8 cellular contexts compared by ENCODE assay signal in genomic region chr1:33349081-33349759, GRCh38. TPM values are rescaled to one million over a fixed set of nuclear protein-coding genes. Genes with fewer than 3 reads are reported as not detected.
DNase-seq lines count a peak whose midpoint lies in the region; ATAC-seq and TF ChIP-seq lines count a peak whose summit lies in the region.

No MANE protein-coding gene starts in this region.

- H3K27me3 Mint-ChIP-seq in activated T-cell treated with anti-CD3 and anti-CD28 coated beads, Interleukin-2, amount 50 U/mL, for 72 hours (ENCODE audit: low read depth): no peaks in the 10 kb centered on the region

- H3K27ac ChIP-seq in upper lobe of left lung: peak overlapping the region; percentile 98 to 99 (median 99)

- H3K9me3 Mint-ChIP-seq in activated T-cell treated with anti-CD3 and anti-CD28 coated beads, Interleukin-2, amount 50 U/mL, for 72 hours: no peaks in the 10 kb centered on the region

- 0% methylated on average over 7 to 26 of the region's 78 CpGs for WGBS in upper lobe of left lung, 2 donors

- H3K9me3 ChIP-seq in upper lobe of left lung: no peaks in the 10 kb centered on the region

- peaks cover 42% of the 10 kb centered on the region for H3K4me1 Mint-ChIP-seq in activated T-cell treated with anti-CD3 and anti-CD28 coated beads, Interleukin-2, amount 50 U/mL, for 72 hours (ENCODE audit: low read depth)

- DNase-seq in NCI-H1105 (lab: John Stamatoyannopoulos, UW) (peak; percentile 13), NCI-H1105 treated with DMSO at 0.1 percent for 48 hours (lab: John Stamatoyannopoulos, UW) (no peak), NCI-H526 treated with DMSO at 0.1 percent for 48 hours (lab: John Stamatoyannopoulos, UW) (peak; percentile 13), fibroblast of mammary gland (ENCODE audit: low read depth) (no peak), omental fat pad (ENCODE audit: low spot score) (no peak), upper lobe of left lung (peak; percentile 57 to 92)
- peak; percentile 58 to 60 for DNase-seq in activated T-cell treated with anti-CD3 and anti-CD28 coated beads, Interleukin-2, amount 50 U/mL, for 72 hours

- H3K27ac Mint-ChIP-seq in activated T-cell treated with anti-CD3 and anti-CD28 coated beads, Interleukin-2, amount 50 U/mL, for 72 hours: peak overlapping the region; percentile 26

- ATAC-seq in HG02610 (IDR thresholded peaks at IDR 0.05; ENCODE audit: unreplicated experiment) (peak; percentile 34), omental fat pad (ENCODE audit: low FRiP score) (peak; percentile 42), upper lobe of left lung (ENCODE audit: low FRiP score in 2 of 2) (peak; percentile 4 to 43)
- peak; percentile 46 to 50 for ATAC-seq in activated T-cell treated with anti-CD3 and anti-CD28 coated beads, Interleukin-2, amount 50 U/mL, for 72 hours (replicated peaks in 1 of 2)

- TF ChIP-seq CTCF in fibroblast of mammary gland (conservative IDR thresholded peaks at IDR 0.05; ENCODE audit: control insufficient read depth, insufficient read depth, low read depth, low read length): no peak
- no peak for TF ChIP-seq CTCF in omental fat pad (IDR thresholded peaks at IDR 0.05)
- no peak for TF ChIP-seq CTCF in upper lobe of left lung (IDR thresholded peaks at IDR 0.05)

- peak in 3 of 4 donors; percentile 21 to 48 (median 39) for TF ChIP-seq POLR2A in upper lobe of left lung (IDR thresholded peaks at IDR 0.05)

- H3K27me3 ChIP-seq in upper lobe of left lung: no peaks in the 10 kb centered on the region

- peaks cover 32 to 54% (median 49%) of the 10 kb centered on the region in 4 donors for H3K4me1 ChIP-seq in upper lobe of left lung

- H3K4me3 ChIP-seq in fibroblast of mammary gland (ENCODE audit: control insufficient read depth, low read depth, low read length) (peak overlapping the region; percentile 79), upper lobe of left lung (peak overlapping the region; percentile 69 to 89 (median 76))

- TF ChIP-seq EP300 in upper lobe of left lung (IDR thresholded peaks at IDR 0.05): no peak

- peak overlapping the region; percentile 80 to 83 for H3K4me3 Mint-ChIP-seq in activated T-cell treated with anti-CD3 and anti-CD28 coated beads, Interleukin-2, amount 50 U/mL, for 72 hours

- peaks cover 0 to 15% (median 0%) of the 10 kb centered on the region in 4 donors for H3K36me3 ChIP-seq in upper lobe of left lung

- peaks cover 0 to 8% of the 10 kb centered on the region in 2 donors for H3K36me3 Mint-ChIP-seq in activated T-cell treated with anti-CD3 and anti-CD28 coated beads, Interleukin-2, amount 50 U/mL, for 72 hours (ENCODE audit: insufficient read depth in 2 of 2)

RNA-seq across cellular contexts. Expression of gene A3GALT2, which starts 28.3 kb away (rescaled TPM):
- total RNA-seq in activated T-cell treated with anti-CD3 and anti-CD28 coated beads, Interleukin-2, amount 50 U/mL, for 72 hours: not detected
- total RNA-seq in omental fat pad: not detected
- under 1 TPM in 2 of 6 donors, not detected in 4; 0.79 to 0.91 TPM for total RNA-seq in upper lobe of left lung

Comparison
In these comparisons a context has a peak if more than half of its experiments do, and no peak if none do; other contexts are left out.
1. DNase-seq: peak in NCI-H1105 (single experiment), NCI-H526 treated with DMSO at 0.1 percent for 48 hours (single experiment), activated T-cell treated with anti-CD3 and anti-CD28 coated beads, Interleukin-2, amount 50 U/mL, for 72 hours (2 of 2) and upper lobe of left lung (2 of 2); none in NCI-H1105 treated with DMSO at 0.1 percent for 48 hours (single experiment), fibroblast of mammary gland (single experiment) and omental fat pad (single experiment).
2. Peak in every context shown above with its lines, with median percentiles within 50 percentile points of each other: ATAC-seq.